In the genomic region with DNA sequence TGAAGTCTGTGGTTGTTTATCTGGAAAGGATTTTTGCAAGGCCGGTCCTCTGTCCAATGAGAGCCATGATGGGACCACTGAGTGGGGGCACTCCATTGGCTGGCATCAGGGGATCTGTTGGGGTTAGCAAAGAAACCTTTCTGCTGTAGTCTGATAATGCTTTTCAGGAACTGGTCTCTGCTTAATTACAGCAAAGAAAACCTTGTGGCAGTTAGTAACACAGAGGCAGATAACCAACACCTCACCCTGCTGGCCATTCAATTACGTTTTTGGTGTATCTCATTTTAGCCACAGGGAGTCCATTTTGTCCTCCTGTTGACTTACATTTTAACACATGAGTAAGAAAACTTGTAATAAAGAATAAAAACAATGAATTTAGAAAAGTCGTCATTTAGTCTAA, we compare ENCODE assay signal across 1 cellular context.
TF ChIP-seq lines count a peak whose summit lies in the region.

No MANE protein-coding gene starts in this region.

TF ChIP-seq in GM23338, 12 proteins besides CTCF, POLR2A, EP300 and RAD21 (continued from another document):
- TF ChIP-seq, protein P1, sequence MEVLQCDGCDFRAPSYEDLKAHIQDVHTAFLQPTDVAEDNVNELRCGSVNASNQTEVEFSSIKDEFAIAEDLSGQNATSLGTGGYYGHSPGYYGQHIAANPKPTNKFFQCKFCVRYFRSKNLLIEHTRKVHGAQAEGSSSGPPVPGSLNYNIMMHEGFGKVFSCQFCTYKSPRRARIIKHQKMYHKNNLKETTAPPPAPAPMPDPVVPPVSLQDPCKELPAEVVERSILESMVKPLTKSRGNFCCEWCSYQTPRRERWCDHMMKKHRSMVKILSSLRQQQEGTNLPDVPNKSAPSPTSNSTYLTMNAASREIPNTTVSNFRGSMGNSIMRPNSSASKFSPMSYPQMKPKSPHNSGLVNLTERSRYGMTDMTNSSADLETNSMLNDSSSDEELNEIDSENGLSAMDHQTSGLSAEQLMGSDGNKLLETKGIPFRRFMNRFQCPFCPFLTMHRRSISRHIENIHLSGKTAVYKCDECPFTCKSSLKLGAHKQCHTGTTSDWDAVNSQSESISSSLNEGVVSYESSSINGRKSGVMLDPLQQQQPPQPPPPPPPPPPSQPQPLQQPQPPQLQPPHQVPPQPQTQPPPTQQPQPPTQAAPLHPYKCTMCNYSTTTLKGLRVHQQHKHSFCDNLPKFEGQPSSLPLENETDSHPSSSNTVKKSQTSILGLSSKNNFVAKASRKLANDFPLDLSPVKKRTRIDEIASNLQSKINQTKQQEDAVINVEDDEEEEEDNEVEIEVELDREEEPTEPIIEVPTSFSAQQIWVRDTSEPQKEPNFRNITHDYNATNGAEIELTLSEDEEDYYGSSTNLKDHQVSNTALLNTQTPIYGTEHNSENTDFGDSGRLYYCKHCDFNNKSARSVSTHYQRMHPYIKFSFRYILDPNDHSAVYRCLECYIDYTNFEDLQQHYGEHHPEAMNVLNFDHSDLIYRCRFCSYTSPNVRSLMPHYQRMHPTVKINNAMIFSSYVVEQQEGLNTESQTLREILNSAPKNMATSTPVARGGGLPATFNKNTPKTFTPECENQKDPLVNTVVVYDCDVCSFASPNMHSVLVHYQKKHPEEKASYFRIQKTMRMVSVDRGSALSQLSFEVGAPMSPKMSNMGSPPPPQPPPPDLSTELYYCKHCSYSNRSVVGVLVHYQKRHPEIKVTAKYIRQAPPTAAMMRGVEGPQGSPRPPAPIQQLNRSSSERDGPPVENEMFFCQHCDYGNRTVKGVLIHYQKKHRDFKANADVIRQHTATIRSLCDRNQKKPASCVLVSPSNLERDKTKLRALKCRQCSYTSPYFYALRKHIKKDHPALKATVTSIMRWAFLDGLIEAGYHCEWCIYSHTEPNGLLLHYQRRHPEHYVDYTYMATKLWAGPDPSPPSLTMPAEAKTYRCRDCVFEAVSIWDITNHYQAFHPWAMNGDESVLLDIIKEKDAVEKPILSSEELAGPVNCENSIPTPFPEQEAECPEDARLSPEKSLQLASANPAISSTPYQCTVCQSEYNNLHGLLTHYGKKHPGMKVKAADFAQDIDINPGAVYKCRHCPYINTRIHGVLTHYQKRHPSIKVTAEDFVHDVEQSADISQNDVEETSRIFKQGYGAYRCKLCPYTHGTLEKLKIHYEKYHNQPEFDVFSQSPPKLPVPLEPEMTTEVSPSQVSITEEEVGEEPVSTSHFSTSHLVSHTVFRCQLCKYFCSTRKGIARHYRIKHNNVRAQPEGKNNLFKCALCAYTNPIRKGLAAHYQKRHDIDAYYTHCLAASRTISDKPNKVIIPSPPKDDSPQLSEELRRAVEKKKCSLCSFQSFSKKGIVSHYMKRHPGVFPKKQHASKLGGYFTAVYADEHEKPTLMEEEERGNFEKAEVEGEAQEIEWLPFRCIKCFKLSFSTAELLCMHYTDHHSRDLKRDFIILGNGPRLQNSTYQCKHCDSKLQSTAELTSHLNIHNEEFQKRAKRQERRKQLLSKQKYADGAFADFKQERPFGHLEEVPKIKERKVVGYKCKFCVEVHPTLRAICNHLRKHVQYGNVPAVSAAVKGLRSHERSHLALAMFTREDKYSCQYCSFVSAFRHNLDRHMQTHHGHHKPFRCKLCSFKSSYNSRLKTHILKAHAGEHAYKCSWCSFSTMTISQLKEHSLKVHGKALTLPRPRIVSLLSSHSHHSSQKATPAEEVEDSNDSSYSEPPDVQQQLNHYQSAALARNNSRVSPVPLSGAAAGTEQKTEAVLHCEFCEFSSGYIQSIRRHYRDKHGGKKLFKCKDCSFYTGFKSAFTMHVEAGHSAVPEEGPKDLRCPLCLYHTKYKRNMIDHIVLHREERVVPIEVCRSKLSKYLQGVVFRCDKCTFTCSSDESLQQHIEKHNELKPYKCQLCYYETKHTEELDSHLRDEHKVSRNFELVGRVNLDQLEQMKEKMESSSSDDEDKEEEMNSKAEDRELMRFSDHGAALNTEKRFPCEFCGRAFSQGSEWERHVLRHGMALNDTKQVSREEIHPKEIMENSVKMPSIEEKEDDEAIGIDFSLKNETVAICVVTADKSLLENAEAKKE (CRISPR knock-in tag; IDR thresholded peaks at IDR 0.05): no peak
